In the genomic region with DNA sequence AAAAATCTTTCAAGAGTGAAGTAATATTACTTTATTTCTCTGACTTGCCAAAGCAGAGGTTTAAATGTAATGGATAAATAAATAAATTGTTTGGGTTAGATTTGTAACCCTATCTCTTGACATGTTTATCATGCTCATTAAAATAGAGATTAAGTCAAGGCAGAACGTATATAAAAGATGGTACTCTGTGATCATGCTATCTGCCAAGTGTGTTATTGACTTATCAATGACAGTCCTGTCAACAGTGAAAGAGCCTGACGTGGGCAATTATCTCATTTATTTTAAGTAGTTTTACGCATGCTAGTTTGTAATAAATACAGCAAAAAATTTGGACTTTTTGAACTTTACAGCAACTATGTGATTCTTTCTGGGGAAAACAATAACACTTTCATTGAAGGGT, we compare ENCODE assay signal across 2 cellular contexts.
TF ChIP-seq lines count a peak whose summit lies in the region.

No MANE protein-coding gene starts in this region.

TF ChIP-seq in liver, 16 proteins besides CTCF, POLR2A, EP300 and RAD21:
- TF ChIP-seq FOXA1 (IDR thresholded peaks at IDR 0.05) (peak; percentile 30), FOXA2 (IDR thresholded peaks at IDR 0.05) (peak; percentile 66)
- TF ChIP-seq, protein P1, sequence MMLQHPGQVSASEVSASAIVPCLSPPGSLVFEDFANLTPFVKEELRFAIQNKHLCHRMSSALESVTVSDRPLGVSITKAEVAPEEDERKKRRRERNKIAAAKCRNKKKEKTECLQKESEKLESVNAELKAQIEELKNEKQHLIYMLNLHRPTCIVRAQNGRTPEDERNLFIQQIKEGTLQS (IDR thresholded peaks at IDR 0.05), result no peak

TF ChIP-seq in HepG2, 621 proteins besides CTCF, POLR2A, EP300 and RAD21:
- TF ChIP-seq FOXA1 (IDR thresholded peaks at IDR 0.05), result no peak
- no peak for TF ChIP-seq FOXA1 (CRISPR knock-in tag; IDR thresholded peaks at IDR 0.05)
- no peak for TF ChIP-seq ZNF34 (CRISPR knock-in tag; IDR thresholded peaks at IDR 0.05; ENCODE audit: borderline replicate concordance)
- TF ChIP-seq ZNF839 (CRISPR knock-in tag; IDR thresholded peaks at IDR 0.05; ENCODE audit: borderline replicate concordance), result no peak
- TF ChIP-seq, protein P2, sequence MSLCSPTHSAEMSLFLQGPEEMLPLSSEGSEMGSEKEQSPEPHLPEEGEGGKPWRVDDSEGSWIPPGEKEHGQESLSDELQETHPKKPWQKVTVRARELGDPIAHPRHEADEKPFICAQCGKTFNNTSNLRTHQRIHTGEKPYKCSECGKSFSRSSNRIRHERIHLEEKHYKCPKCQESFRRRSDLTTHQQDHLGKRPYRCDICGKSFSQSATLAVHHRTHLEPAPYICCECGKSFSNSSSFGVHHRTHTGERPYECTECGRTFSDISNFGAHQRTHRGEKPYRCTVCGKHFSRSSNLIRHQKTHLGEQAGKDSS (CRISPR knock-in tag; IDR thresholded peaks at IDR 0.05; ENCODE audit: borderline replicate concordance, low read depth), result no peak
- no peak for TF ChIP-seq ZKSCAN1 (IDR thresholded peaks at IDR 0.05; ENCODE audit: low read length)
- TF ChIP-seq NR2C2 (CRISPR knock-in tag; IDR thresholded peaks at IDR 0.05; ENCODE audit: borderline replicate concordance), result no peak
- TF ChIP-seq, protein P3, sequence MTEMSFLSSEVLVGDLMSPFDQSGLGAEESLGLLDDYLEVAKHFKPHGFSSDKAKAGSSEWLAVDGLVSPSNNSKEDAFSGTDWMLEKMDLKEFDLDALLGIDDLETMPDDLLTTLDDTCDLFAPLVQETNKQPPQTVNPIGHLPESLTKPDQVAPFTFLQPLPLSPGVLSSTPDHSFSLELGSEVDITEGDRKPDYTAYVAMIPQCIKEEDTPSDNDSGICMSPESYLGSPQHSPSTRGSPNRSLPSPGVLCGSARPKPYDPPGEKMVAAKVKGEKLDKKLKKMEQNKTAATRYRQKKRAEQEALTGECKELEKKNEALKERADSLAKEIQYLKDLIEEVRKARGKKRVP (CRISPR knock-in tag; IDR thresholded peaks at IDR 0.05), result no peak
- no peak for TF ChIP-seq ZNF484 (CRISPR knock-in tag; IDR thresholded peaks at IDR 0.05; ENCODE audit: borderline replicate concordance, low read depth)
- TF ChIP-seq GZF1 (CRISPR knock-in tag; IDR thresholded peaks at IDR 0.05), result no peak
- no peak for TF ChIP-seq ZNF451 (CRISPR knock-in tag; IDR thresholded peaks at IDR 0.05)
- TF ChIP-seq RARG (CRISPR knock-in tag; IDR thresholded peaks at IDR 0.05; ENCODE audit: low read depth), result no peak
- no peak for TF ChIP-seq ZNF550 (CRISPR knock-in tag; IDR thresholded peaks at IDR 0.05; ENCODE audit: borderline replicate concordance)
- TF ChIP-seq ZNF235 (CRISPR knock-in tag; IDR thresholded peaks at IDR 0.05; ENCODE audit: borderline replicate concordance), result no peak
- TF ChIP-seq ZSCAN20 (CRISPR knock-in tag; IDR thresholded peaks at IDR 0.05; ENCODE audit: borderline replicate concordance), result no peak
- no peak for TF ChIP-seq RBM22 (optimal IDR thresholded peaks at IDR 0.05; ENCODE audit: low read length)
- no peak for TF ChIP-seq TBX2 (CRISPR knock-in tag; IDR thresholded peaks at IDR 0.05; ENCODE audit: borderline replicate concordance)
- TF ChIP-seq ZNF124 (CRISPR knock-in tag; IDR thresholded peaks at IDR 0.05), result no peak
